Comparison of ENCODE assay signal across 17 cellular contexts in the genomic region with DNA sequence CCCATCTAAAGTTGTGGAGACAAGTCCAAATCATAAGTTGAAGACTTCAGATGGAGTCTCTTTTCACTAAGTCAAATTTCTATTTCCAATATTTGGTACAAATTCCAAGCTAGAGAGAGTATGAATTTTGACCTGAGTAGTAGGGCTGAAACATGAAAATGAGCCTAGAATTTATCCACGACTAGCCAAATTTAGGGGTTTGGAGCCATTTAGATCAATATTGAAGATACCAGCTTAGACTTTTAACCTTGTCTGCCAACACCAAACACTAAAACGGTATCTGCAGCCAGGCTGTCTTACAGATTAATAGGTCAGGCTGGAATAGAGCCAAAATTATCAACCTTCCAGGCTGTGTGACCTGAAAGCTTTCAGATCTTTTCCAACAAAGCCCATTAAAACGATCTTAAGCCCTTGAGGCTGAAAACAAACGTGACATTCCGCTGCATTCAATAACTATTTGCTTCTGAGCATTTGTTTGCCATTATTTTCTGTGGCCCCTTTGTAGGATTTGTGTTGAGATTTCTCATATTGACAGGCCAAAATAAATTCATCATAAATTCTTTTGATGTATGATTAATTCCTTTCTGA.
"Had no signal": no experiment of that assay in that cellular context is flagged by ENCODE, and none has a peak within 500 bp of the region (broad histone marks: within the 10 kb centered on the region; RNA-seq: fewer than 3 reads in every experiment).

No MANE protein-coding gene starts in this region.

- H3K4me3 ChIP-seq: breast epithelium, left ventricle myocardium inferior, psoas muscle, smooth muscle cell, testis, upper lobe of left lung had no signal

- H3K9me3 ChIP-seq: breast epithelium, psoas muscle, testis, upper lobe of left lung had no signal

- H3K4me1 ChIP-seq: breast epithelium, left ventricle myocardium inferior, psoas muscle, testis, upper lobe of left lung had no signal

- DNase-seq: activated CD4-positive, alpha-beta T cell treated with anti-CD3 and anti-CD28 coated beads, Interleukin-2, amount 10 ng/mL, durations not matched to agents 7 days and 5 days; activated CD4-positive, CD25-positive, alpha-beta regulatory T cell; activated CD8-positive, alpha-beta memory T cell treated with anti-CD3 and anti-CD28 coated beads for 24 hours; activated gamma-delta T cell; cerebellar nuclear complex; cortex of kidney; head of caudate nucleus; kidney; left ventricle myocardium inferior; psoas muscle; stimulated activated CD4-positive, alpha-beta T cell treated with anti-CD3 and anti-CD28 coated beads, Interleukin-4, amount 100 ng/mL, for 1 hour; testis; upper lobe of left lung had no signal

- H3K4me1 Mint-ChIP-seq: activated CD4-positive, alpha-beta T cell treated with anti-CD3 and anti-CD28 coated beads, Interleukin-2, amount 10 ng/mL, durations not matched to agents 7 days and 5 days; activated naive CD4-positive, alpha-beta T cell treated with anti-CD3 and anti-CD28 coated beads, Interleukin-2, amount 50 U/mL, for 24 hours had no signal

- H3K36me3 ChIP-seq: breast epithelium, left ventricle myocardium inferior, upper lobe of left lung had no signal

- H3K27ac ChIP-seq: breast epithelium, left ventricle myocardium inferior, psoas muscle, testis, upper lobe of left lung had no signal

- H3K27me3 ChIP-seq: breast epithelium, testis, upper lobe of left lung had no signal

- H3K27ac Mint-ChIP-seq: activated CD4-positive, alpha-beta T cell treated with anti-CD3 and anti-CD28 coated beads, Interleukin-2, amount 10 ng/mL, durations not matched to agents 7 days and 5 days; activated naive CD4-positive, alpha-beta T cell treated with anti-CD3 and anti-CD28 coated beads, Interleukin-2, amount 50 U/mL, for 24 hours had no signal

- H3K27me3 Mint-ChIP-seq: activated CD4-positive, alpha-beta T cell treated with anti-CD3 and anti-CD28 coated beads, Interleukin-2, amount 10 ng/mL, durations not matched to agents 7 days and 5 days; activated naive CD4-positive, alpha-beta T cell treated with anti-CD3 and anti-CD28 coated beads, Interleukin-2, amount 50 U/mL, for 24 hours had no signal

- H3K4me3 Mint-ChIP-seq: activated CD4-positive, alpha-beta T cell treated with anti-CD3 and anti-CD28 coated beads, Interleukin-2, amount 10 ng/mL, durations not matched to agents 7 days and 5 days; activated naive CD4-positive, alpha-beta T cell treated with anti-CD3 and anti-CD28 coated beads, Interleukin-2, amount 50 U/mL, for 24 hours had no signal

- ATAC-seq: psoas muscle, sciatic nerve had no signal

- H3K9me3 Mint-ChIP-seq: activated CD4-positive, alpha-beta T cell treated with anti-CD3 and anti-CD28 coated beads, Interleukin-2, amount 10 ng/mL, durations not matched to agents 7 days and 5 days had no signal

- H3K36me3 Mint-ChIP-seq: activated naive CD4-positive, alpha-beta T cell treated with anti-CD3 and anti-CD28 coated beads, Interleukin-2, amount 50 U/mL, for 24 hours had no signal
